In genomic region chr17:31339906-31340661, GRCh38 we compare ENCODE assay signal across 2 cellular contexts.
TF ChIP-seq lines count a peak whose summit lies in the region.

No MANE protein-coding gene starts in this region.

TF ChIP-seq in HepG2, 621 proteins besides CTCF, POLR2A, EP300 and RAD21:
- TF ChIP-seq SPEN (CRISPR knock-in tag; IDR thresholded peaks at IDR 0.05; ENCODE audit: low read depth) = no peak
- TF ChIP-seq KLF16 (CRISPR knock-in tag; IDR thresholded peaks at IDR 0.05) = no peak
- TF ChIP-seq FOXP1 (IDR thresholded peaks at IDR 0.05) = no peak
- no peak for TF ChIP-seq FOXP1 (CRISPR knock-in tag; IDR thresholded peaks at IDR 0.05)
- no peak for TF ChIP-seq SYNCRIP (IDR thresholded peaks at IDR 0.05; ENCODE audit: insufficient read depth, low read depth, low read length)
TF ChIP-seq in HepG2: peak in this region for 0.

TF ChIP-seq in HEK293T, 16 proteins besides CTCF, POLR2A, EP300 and RAD21:
- TF ChIP-seq L3MBTL2 (conservative IDR thresholded peaks at IDR 0.05) (no peak), FOXK2 (IDR thresholded peaks at IDR 0.05) (no peak), HDGF (IDR thresholded peaks at IDR 0.05; ENCODE audit: borderline replicate concordance) (no peak), ARNT (IDR thresholded peaks at IDR 0.05) (no peak), FOXA1 (IDR thresholded peaks at IDR 0.05) (no peak), LEF1 (IDR thresholded peaks at IDR 0.05; ENCODE audit: borderline replicate concordance) (no peak), ZNF384 (IDR thresholded peaks at IDR 0.05) (no peak), CTBP1 (IDR thresholded peaks at IDR 0.05; ENCODE audit: borderline replicate concordance) (no peak), TARDBP (IDR thresholded peaks at IDR 0.05) (no peak), BHLHE40 (IDR thresholded peaks at IDR 0.05; ENCODE audit: borderline replicate concordance) (no peak), SP1 (IDR thresholded peaks at IDR 0.05) (no peak), NFRKB (IDR thresholded peaks at IDR 0.05) (no peak), PKNOX1 (IDR thresholded peaks at IDR 0.05) (no peak), FOXM1 (IDR thresholded peaks at IDR 0.05; ENCODE audit: borderline replicate concordance) (no peak)
TF ChIP-seq in HEK293T: peak in this region for 0.
